In the genomic region with DNA sequence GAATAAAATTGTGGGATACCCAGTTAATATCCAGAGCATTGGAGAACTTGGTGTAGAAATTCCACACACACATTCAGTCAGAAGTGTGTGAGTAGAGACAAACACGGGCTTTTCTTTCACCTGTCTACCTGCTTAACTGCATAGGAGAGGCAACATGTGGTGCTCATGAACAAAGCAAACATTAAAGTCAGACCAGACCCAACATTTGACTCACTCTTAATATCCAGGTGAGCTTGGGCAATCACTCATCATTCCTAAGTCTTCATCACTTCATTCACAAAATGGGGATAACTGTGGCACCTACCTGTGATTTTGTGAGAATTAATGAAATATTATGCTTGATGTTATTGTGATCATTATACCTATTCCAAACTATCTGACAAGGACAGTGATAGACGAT, we compare ENCODE assay signal across 7 cellular contexts. TPM values are rescaled to one million over a fixed set of nuclear protein-coding genes. Genes with fewer than 3 reads are reported as not detected.
A peak's percentile ranks its signal among the peaks of the same experiment; 100 is the strongest.
DNase-seq lines count a peak whose midpoint lies in the region; ATAC-seq, FAIRE-seq and TF ChIP-seq lines count a peak whose summit lies in the region.
"Not testable (repeated sequence)": the region's sequence is repeated elsewhere in the genome, so short reads cannot be mapped to it uniquely, and the experiment has no call there.

No MANE protein-coding gene starts in this region.

- BruUV-seq in PC-3 (replicated peaks; lab: Mats Ljungman, UMichigan); mammary epithelial cell (replicated peaks; lab: Mats Ljungman, UMichigan): not testable (repeated sequence)

- dilution Hi-C loops in mammary epithelial cell (cut with HindIII; ENCODE audit: low sequenced_read_pairs): not testable (repeated sequence)

- intact Hi-C loops in PC-3 (cut with micrococcal nuclease); mammary epithelial cell (cut with micrococcal nuclease): not testable (repeated sequence)

- TF ChIP-seq EP300 in A549 (IDR thresholded peaks at IDR 0.05): not testable (repeated sequence)

- not testable (repeated sequence) for FAIRE-seq in A549 (lab: Jason Lieb, UNC)

- TF ChIP-seq RAD21 in A549 (conservative IDR thresholded peaks at IDR 0.05 in 1 of 2, IDR thresholded peaks at IDR 0.05 in 1 of 2): not testable (repeated sequence)

- not testable (repeated sequence) for H4K20me1 ChIP-seq in PC-3 (ENCODE audit: low read length); mammary epithelial cell (ENCODE audit: insufficient read depth, low read length)

- not testable (repeated sequence) for H2AFZ ChIP-seq in PC-3 (ENCODE audit: low read length); mammary epithelial cell (ENCODE audit: low read depth, low read length)

- H3K9me2 ChIP-seq in PC-3 (replicated peaks; ENCODE audit: low read length): not testable (repeated sequence)

- in situ Hi-C loops in mammary epithelial cell (cut with MboI; ENCODE audit: low sequenced_read_pairs in 2 of 2): not testable (repeated sequence)

- H3K9me3 ChIP-seq in A549; PC-3 (ENCODE audit: low read length); RWPE2 (ENCODE audit: severe bottlenecking); mammary epithelial cell (replicated peaks; ENCODE audit: insufficient read depth, low read length): not testable (repeated sequence)

- DNase-seq in A549 (ENCODE audit: low read depth in 1 of 2, low spot score in 1 of 2); RWPE2 (ENCODE audit: low spot score): not testable (repeated sequence)
- DNase-seq in DMS53 (lab: John Stamatoyannopoulos, UW): peak; percentile 44
- DNase-seq in NCI-H69 (lab: John Stamatoyannopoulos, UW): peak; percentile 55
- peak; percentile 50 for DNase-seq in PC-3
- peak; percentile 60 for DNase-seq in mammary epithelial cell
- peak; percentile 85 for DNase-seq in epithelial cell of esophagus (ENCODE audit: low read depth)

- H3K27me3 ChIP-seq in PC-3 (ENCODE audit: low read length); RWPE2 (ENCODE audit: insufficient read depth, poor library complexity, severe bottlenecking); mammary epithelial cell (ENCODE audit: insufficient read depth, low read length): not testable (repeated sequence)

- not testable (repeated sequence) for H3K79me2 ChIP-seq in PC-3 (ENCODE audit: low read length); mammary epithelial cell (ENCODE audit: insufficient read depth, low read length)

- POLR2A ChIA-PET in A549 (lab: Yijun Ruan, JAX): interaction anchor here (0.7 to 0.8 kb wide), 2 partner anchors 15 to 36 kb away, joined by 5 to 9 read pairs; partner anchors contain the start of genes MDH2 and STYXL1
- POLR2A ChIA-PET in PC-3 (lab: Charles Lee; ENCODE audit: unreplicated experiment): not testable (repeated sequence)

- H3K4me1 ChIP-seq in A549: peaks cover 71% of the 10 kb centered on the region
- H3K4me1 ChIP-seq in PC-3 (ENCODE audit: insufficient read depth, low read length): peaks cover 48% of the 10 kb centered on the region
- peaks cover 42% of the 10 kb centered on the region for H3K4me1 ChIP-seq in RWPE2 (ENCODE audit: insufficient read depth, poor library complexity, severe bottlenecking)
- peaks cover 45% of the 10 kb centered on the region for H3K4me1 ChIP-seq in mammary epithelial cell (ENCODE audit: insufficient read depth, low read length)

- not testable (repeated sequence) for ATAC-seq in A549; PC-3; RWPE2 (ENCODE audit: low read depth)

- H3F3A ChIP-seq in PC-3 (ENCODE audit: low read length, unreplicated experiment): not testable (repeated sequence)

- TF ChIP-seq CTCF in A549 (IDR thresholded peaks at IDR 0.05); PC-3 (conservative IDR thresholded peaks at IDR 0.05; ENCODE audit: low read depth, low read length); RWPE2 (IDR thresholded peaks at IDR 0.05; ENCODE audit: poor library complexity, severe bottlenecking); mammary epithelial cell (conservative IDR thresholded peaks at IDR 0.05 in 1 of 2, IDR thresholded peaks at IDR 0.05 in 1 of 2; ENCODE audit: extremely low read depth in 1 of 2, insufficient read depth in 1 of 2, low read depth in 1 of 2, low read length in 2 of 2); epithelial cell of esophagus (IDR thresholded peaks at IDR 0.05; ENCODE audit: insufficient read depth, low read depth, low read length, missing control alignments): not testable (repeated sequence)

- CTCF ChIA-PET in A549 (lab: Yijun Ruan, JAX): interaction anchor here (0.7 to 2.1 kb wide), 2 partner anchors 14 to 15 kb away, joined by 5 to 12 read pairs; no protein-coding TSS in a partner anchor
- CTCF ChIA-PET in PC-3 (lab: Charles Lee): interaction anchor here (0.7 kb wide), 1 partner anchor 173 kb away, joined by 5 read pairs; no protein-coding TSS in a partner anchor
- CTCF ChIA-PET in mammary epithelial cell (lab: Charles Lee; ENCODE audit: low non-redundant PET): not testable (repeated sequence)

- H3K4me2 ChIP-seq in A549: peak overlapping the region; percentile 51
- H3K4me2 ChIP-seq in PC-3 (ENCODE audit: low read length); mammary epithelial cell (ENCODE audit: insufficient read depth, low read depth, low read length): not testable (repeated sequence)

- H3K36me3 ChIP-seq in PC-3 (ENCODE audit: low read depth, low read length); RWPE2 (ENCODE audit: low read depth); mammary epithelial cell (ENCODE audit: insufficient read depth, low read length): not testable (repeated sequence)

- peak overlapping the region; percentile 75 to 92 for H3K27ac ChIP-seq in A549
- H3K27ac ChIP-seq in PC-3 (ENCODE audit: low read length): 0 out of 2 replicates have a peak overlapping the region, but pooled peaks have one; percentile 16
- H3K27ac ChIP-seq in RWPE2 (ENCODE audit: poor library complexity, severe bottlenecking): peak overlapping the region; percentile 98
- H3K27ac ChIP-seq in mammary epithelial cell (ENCODE audit: insufficient read depth, low read depth, low read length): not testable (repeated sequence)

- not testable (repeated sequence) for H3K9ac ChIP-seq in PC-3 (ENCODE audit: low read length); mammary epithelial cell (ENCODE audit: insufficient read depth, low read length)

- TF ChIP-seq POLR2A in A549 (IDR thresholded peaks at IDR 0.05; ENCODE audit: low read length): not testable (repeated sequence)

- H3K4me3 ChIP-seq in A549; PC-3 (ENCODE audit: low read length); RWPE2 (ENCODE audit: severe bottlenecking); mammary epithelial cell (replicated peaks in 1 of 3; ENCODE audit: insufficient read depth in 1 of 3, low read depth in 2 of 3, low read length in 3 of 3); epithelial cell of esophagus (ENCODE audit: low read length): not testable (repeated sequence)

- WGBS in A549 (ENCODE audit: missing lambda C conversion rate): 83% methylated on average over 2 of the region's 2 CpGs
- 60% methylated on average over 2 of the region's 2 CpGs for WGBS in mammary epithelial cell (ENCODE audit: low coverage, missing lambda C conversion rate)

RNA-seq across cellular contexts. Expression of gene MDH2, which starts 36.2 kb away (rescaled TPM):
- polyA plus RNA-seq in A549 (2011; rRNA removed) (164 and 190 TPM in 2 replicates), A549 (2017; fragmentation: RNase III; extraction: RNeasy Plus Mini Kit Qiagen cat#74134 plus additional on column Dnase treatment) (223 to 236 TPM (median 226 TPM) in 3 replicates), mammary epithelial cell (162 TPM)
- 318 and 333 TPM in 2 replicates for polyA plus RNA-seq in A549 (2012; cell fraction: cytosol; rRNA removed)
- 328 and 364 TPM in 2 replicates for polyA plus RNA-seq in A549 (2012; cell fraction: nucleus; rRNA removed)
- 418 and 525 TPM in 2 replicates for polyA minus RNA-seq in A549 (2011; rRNA and poly(A)+ RNA removed)
- total RNA-seq in PC-3 (2014; rRNA removed) (163 and 174 TPM in 2 replicates), mammary epithelial cell (100 to 1,000 TPM in 1 of 2 donors, 10 to 100 TPM in 1; 44.0 to 188 TPM)
- 221 TPM for polyA minus RNA-seq in mammary epithelial cell

RNA-seq across cellular contexts. Expression of gene STYXL1, which starts 36.3 kb away (rescaled TPM):
- polyA plus RNA-seq in A549 (2011; rRNA removed): 73.8 and 76.8 TPM in 2 replicates
- 40.4 and 43.5 TPM in 2 replicates for polyA plus RNA-seq in A549 (2012; cell fraction: cytosol; rRNA removed)
- 28.7 and 47.4 TPM in 2 replicates for polyA plus RNA-seq in A549 (2012; cell fraction: nucleus; rRNA removed)
- polyA plus RNA-seq in A549 (2017; fragmentation: RNase III; extraction: RNeasy Plus Mini Kit Qiagen cat#74134 plus additional on column Dnase treatment): 36.0 to 39.9 TPM (median 39.1 TPM) in 3 replicates
- 23.3 and 32.1 TPM in 2 replicates for polyA minus RNA-seq in A549 (2011; rRNA and poly(A)+ RNA removed)
- total RNA-seq in PC-3 (2014; rRNA removed): 57.4 and 61.3 TPM in 2 replicates
- 10 to 100 TPM; 43.0 to 44.3 TPM for total RNA-seq in mammary epithelial cell
- 84.3 TPM for polyA plus RNA-seq in mammary epithelial cell
- 62.9 TPM for polyA minus RNA-seq in mammary epithelial cell
